Comparison of ENCODE assay signal across 1 cellular context in the genomic region with DNA sequence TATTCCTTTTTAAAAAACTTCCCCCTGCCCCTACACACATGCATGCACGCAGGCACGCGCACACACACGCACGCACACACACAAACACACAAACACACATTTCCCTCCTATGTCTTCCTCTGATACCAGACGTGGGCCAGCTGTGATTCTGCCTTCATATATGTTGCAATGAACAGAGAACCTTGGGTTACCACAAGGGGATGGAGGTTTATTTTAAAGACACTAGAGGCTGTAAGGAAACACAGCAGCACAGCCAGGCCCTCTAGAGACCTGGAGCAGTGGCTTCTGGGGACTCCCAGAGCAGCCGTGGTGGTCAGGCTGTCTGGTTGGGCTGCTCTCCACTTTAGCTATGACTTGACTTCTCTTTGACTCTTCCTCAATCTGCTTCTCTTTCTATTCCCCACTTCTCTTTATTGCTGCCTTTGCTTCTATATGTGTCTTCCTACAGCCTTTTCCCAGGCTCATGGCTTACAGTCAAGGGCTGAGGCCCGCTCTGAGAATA.
TF ChIP-seq lines count a peak whose summit lies in the region.

No MANE protein-coding gene starts in this region.

TF ChIP-seq in GM12878, 131 proteins besides CTCF, POLR2A, EP300 and RAD21 (continued from another document):
- TF ChIP-seq, protein P1, sequence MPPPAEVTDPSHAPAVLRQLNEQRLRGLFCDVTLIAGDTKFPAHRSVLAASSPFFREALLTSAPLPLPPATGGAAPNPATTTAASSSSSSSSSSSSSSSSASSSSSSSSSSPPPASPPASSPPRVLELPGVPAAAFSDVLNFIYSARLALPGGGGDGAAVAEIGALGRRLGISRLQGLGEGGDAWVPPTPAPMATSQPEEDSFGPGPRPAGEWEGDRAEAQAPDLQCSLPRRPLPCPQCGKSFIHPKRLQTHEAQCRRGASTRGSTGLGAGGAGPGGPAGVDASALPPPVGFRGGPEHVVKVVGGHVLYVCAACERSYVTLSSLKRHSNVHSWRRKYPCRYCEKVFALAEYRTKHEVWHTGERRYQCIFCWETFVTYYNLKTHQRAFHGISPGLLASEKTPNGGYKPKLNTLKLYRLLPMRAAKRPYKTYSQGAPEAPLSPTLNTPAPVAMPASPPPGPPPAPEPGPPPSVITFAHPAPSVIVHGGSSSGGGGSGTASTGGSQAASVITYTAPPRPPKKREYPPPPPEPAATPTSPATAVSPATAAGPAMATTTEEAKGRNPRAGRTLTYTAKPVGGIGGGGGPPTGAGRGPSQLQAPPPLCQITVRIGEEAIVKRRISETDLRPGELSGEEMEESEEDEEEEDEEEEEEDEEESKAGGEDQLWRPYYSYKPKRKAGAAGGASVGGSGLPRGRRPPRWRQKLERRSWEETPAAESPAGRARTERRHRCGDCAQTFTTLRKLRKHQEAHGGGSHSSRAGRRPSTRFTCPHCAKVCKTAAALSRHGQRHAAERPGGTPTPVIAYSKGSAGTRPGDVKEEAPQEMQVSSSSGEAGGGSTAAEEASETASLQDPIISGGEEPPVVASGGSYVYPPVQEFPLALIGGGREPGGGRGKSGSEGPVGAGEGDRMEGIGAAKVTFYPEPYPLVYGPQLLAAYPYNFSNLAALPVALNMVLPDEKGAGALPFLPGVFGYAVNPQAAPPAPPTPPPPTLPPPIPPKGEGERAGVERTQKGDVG (CRISPR knock-in tag; IDR thresholded peaks at IDR 0.05) = no peak
- TF ChIP-seq NRF1 (conservative IDR thresholded peaks at IDR 0.05; ENCODE audit: low read depth, low read length) = no peak
- no peak for TF ChIP-seq RELA (IDR thresholded peaks at IDR 0.05; ENCODE audit: borderline replicate concordance, partially characterized antibody)
- no peak for TF ChIP-seq SMC3 (IDR thresholded peaks at IDR 0.05; ENCODE audit: borderline replicate concordance, low read length)
- TF ChIP-seq HDAC2 (IDR thresholded peaks at IDR 0.05) = no peak
- TF ChIP-seq JUNB (IDR thresholded peaks at IDR 0.05) = peak; percentile 63; the same call in 1 of the 2 replicates
- TF ChIP-seq RB1 (IDR thresholded peaks at IDR 0.05; ENCODE audit: borderline replicate concordance) = no peak
- TF ChIP-seq, protein P2, sequence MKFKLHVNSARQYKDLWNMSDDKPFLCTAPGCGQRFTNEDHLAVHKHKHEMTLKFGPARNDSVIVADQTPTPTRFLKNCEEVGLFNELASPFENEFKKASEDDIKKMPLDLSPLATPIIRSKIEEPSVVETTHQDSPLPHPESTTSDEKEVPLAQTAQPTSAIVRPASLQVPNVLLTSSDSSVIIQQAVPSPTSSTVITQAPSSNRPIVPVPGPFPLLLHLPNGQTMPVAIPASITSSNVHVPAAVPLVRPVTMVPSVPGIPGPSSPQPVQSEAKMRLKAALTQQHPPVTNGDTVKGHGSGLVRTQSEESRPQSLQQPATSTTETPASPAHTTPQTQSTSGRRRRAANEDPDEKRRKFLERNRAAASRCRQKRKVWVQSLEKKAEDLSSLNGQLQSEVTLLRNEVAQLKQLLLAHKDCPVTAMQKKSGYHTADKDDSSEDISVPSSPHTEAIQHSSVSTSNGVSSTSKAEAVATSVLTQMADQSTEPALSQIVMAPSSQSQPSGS (IDR thresholded peaks at IDR 0.05; ENCODE audit: low read length) = peak; percentile 97
- TF ChIP-seq, protein P3, sequence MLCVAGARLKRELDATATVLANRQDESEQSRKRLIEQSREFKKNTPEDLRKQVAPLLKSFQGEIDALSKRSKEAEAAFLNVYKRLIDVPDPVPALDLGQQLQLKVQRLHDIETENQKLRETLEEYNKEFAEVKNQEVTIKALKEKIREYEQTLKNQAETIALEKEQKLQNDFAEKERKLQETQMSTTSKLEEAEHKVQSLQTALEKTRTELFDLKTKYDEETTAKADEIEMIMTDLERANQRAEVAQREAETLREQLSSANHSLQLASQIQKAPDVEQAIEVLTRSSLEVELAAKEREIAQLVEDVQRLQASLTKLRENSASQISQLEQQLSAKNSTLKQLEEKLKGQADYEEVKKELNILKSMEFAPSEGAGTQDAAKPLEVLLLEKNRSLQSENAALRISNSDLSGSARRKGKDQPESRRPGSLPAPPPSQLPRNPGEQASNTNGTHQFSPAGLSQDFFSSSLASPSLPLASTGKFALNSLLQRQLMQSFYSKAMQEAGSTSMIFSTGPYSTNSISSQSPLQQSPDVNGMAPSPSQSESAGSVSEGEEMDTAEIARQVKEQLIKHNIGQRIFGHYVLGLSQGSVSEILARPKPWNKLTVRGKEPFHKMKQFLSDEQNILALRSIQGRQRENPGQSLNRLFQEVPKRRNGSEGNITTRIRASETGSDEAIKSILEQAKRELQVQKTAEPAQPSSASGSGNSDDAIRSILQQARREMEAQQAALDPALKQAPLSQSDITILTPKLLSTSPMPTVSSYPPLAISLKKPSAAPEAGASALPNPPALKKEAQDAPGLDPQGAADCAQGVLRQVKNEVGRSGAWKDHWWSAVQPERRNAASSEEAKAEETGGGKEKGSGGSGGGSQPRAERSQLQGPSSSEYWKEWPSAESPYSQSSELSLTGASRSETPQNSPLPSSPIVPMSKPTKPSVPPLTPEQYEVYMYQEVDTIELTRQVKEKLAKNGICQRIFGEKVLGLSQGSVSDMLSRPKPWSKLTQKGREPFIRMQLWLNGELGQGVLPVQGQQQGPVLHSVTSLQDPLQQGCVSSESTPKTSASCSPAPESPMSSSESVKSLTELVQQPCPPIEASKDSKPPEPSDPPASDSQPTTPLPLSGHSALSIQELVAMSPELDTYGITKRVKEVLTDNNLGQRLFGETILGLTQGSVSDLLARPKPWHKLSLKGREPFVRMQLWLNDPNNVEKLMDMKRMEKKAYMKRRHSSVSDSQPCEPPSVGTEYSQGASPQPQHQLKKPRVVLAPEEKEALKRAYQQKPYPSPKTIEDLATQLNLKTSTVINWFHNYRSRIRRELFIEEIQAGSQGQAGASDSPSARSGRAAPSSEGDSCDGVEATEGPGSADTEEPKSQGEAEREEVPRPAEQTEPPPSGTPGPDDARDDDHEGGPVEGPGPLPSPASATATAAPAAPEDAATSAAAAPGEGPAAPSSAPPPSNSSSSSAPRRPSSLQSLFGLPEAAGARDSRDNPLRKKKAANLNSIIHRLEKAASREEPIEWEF (IDR thresholded peaks at IDR 0.05; ENCODE audit: insufficient replicate concordance, low read depth, low read length) = no peak
- peak; percentile 26; the same call in 1 of the 2 replicates for TF ChIP-seq PML (IDR thresholded peaks at IDR 0.05; ENCODE audit: low read length)
- TF ChIP-seq, protein P4, sequence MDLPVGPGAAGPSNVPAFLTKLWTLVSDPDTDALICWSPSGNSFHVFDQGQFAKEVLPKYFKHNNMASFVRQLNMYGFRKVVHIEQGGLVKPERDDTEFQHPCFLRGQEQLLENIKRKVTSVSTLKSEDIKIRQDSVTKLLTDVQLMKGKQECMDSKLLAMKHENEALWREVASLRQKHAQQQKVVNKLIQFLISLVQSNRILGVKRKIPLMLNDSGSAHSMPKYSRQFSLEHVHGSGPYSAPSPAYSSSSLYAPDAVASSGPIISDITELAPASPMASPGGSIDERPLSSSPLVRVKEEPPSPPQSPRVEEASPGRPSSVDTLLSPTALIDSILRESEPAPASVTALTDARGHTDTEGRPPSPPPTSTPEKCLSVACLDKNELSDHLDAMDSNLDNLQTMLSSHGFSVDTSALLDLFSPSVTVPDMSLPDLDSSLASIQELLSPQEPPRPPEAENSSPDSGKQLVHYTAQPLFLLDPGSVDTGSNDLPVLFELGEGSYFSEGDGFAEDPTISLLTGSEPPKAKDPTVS (IDR thresholded peaks at IDR 0.05; ENCODE audit: low read depth, low read length) = no peak
- TF ChIP-seq HDGF (IDR thresholded peaks at IDR 0.05) = no peak
- TF ChIP-seq MEF2A (IDR thresholded peaks at IDR 0.05; ENCODE audit: insufficient read depth, low read depth, low read length) = peak; percentile 58; the same call in 1 of the 2 replicates
- TF ChIP-seq, protein P5, sequence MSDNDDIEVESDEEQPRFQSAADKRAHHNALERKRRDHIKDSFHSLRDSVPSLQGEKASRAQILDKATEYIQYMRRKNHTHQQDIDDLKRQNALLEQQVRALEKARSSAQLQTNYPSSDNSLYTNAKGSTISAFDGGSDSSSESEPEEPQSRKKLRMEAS (IDR thresholded peaks at IDR 0.05; ENCODE audit: low read depth, low read length) = no peak
- peak; percentile 95 for TF ChIP-seq EED (IDR thresholded peaks at IDR 0.05; ENCODE audit: low read depth)
- TF ChIP-seq ZNF384 (IDR thresholded peaks at IDR 0.05; ENCODE audit: borderline replicate concordance, low read depth, low read length) = no peak
- TF ChIP-seq NFXL1 (IDR thresholded peaks at IDR 0.05; ENCODE audit: borderline replicate concordance) = no peak
- TF ChIP-seq CBFB (IDR thresholded peaks at IDR 0.05; ENCODE audit: low read depth) = peak; percentile 77
- TF ChIP-seq SP1 (IDR thresholded peaks at IDR 0.05; ENCODE audit: low read depth, low read length) = no peak
- TF ChIP-seq MXI1 (IDR thresholded peaks at IDR 0.05; ENCODE audit: low read depth, low read length) = no peak
- no peak for TF ChIP-seq GABPA (IDR thresholded peaks at IDR 0.05; ENCODE audit: low read depth)
- no peak; the same call in 1 of the 2 replicates for TF ChIP-seq TBL1XR1 (IDR thresholded peaks at IDR 0.05; ENCODE audit: low read depth, low read length)
- TF ChIP-seq, protein P6, sequence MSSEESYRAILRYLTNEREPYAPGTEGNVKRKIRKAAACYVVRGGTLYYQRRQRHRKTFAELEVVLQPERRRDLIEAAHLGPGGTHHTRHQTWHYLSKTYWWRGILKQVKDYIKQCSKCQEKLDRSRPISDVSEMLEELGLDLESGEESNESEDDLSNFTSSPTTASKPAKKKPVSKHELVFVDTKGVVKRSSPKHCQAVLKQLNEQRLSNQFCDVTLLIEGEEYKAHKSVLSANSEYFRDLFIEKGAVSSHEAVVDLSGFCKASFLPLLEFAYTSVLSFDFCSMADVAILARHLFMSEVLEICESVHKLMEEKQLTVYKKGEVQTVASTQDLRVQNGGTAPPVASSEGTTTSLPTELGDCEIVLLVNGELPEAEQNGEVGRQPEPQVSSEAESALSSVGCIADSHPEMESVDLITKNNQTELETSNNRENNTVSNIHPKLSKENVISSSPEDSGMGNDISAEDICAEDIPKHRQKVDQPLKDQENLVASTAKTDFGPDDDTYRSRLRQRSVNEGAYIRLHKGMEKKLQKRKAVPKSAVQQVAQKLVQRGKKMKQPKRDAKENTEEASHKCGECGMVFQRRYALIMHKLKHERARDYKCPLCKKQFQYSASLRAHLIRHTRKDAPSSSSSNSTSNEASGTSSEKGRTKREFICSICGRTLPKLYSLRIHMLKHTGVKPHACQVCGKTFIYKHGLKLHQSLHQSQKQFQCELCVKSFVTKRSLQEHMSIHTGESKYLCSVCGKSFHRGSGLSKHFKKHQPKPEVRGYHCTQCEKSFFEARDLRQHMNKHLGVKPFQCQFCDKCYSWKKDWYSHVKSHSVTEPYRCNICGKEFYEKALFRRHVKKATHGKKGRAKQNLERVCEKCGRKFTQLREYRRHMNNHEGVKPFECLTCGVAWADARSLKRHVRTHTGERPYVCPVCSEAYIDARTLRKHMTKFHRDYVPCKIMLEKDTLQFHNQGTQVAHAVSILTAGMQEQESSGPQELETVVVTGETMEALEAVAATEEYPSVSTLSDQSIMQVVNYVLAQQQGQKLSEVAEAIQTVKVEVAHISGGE (CRISPR knock-in tag; IDR thresholded peaks at IDR 0.05) = no peak
- TF ChIP-seq TCF3 (IDR thresholded peaks at IDR 0.05; ENCODE audit: borderline replicate concordance, insufficient read depth, low read depth, low read length) = 0 out of 2 replicates have a peak, but pooled peaks have one; percentile 38
- no peak for TF ChIP-seq CREB1 (IDR thresholded peaks at IDR 0.05; ENCODE audit: low read depth)
- TF ChIP-seq MEF2B (IDR thresholded peaks at IDR 0.05; ENCODE audit: partially characterized antibody, poor library complexity, severe bottlenecking) = peak; percentile 48
- no peak for TF ChIP-seq NR2F1 (conservative IDR thresholded peaks at IDR 0.05)
- no peak for TF ChIP-seq FOXK2 (IDR thresholded peaks at IDR 0.05)
- TF ChIP-seq SPI1 (IDR thresholded peaks at IDR 0.05; ENCODE audit: borderline replicate concordance, insufficient read depth, low read depth, low read length) = peak; percentile 86
- no peak; a peak in 1 of 4 replicates for TF ChIP-seq CEBPB (IDR thresholded peaks at IDR 0.05; ENCODE audit: borderline replicate concordance in 1 of 2, low read depth in 2 of 2, low read length in 2 of 2)
- 0 out of 2 replicates have a peak, but pooled peaks have one; percentile 31 for TF ChIP-seq BCL11A (IDR thresholded peaks at IDR 0.05; ENCODE audit: low read depth, low read length)
